ENCODE assay signal across 11 cellular contexts in the genomic region with DNA sequence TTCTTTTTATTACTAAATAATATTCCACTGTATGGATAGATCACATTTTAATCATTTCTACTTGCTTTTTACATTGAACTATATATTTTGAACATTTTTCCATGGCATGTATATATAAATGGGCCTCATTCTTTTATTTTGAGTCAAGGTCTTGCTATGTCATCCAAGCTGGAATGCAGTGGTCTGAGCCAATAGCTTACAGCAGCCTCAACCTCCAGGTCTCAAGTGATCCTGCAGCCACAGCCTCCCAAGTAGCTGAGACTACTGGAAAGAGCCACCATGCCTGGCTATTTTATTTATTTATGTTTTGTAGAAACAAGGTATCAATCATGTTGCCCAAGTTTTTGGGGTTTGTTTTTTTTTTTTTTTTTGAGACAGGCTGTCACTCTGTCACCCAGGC.
"Had no signal": no experiment of that assay in that cellular context is flagged by ENCODE, and none has a peak within 500 bp of the region (broad histone marks: within the 10 kb centered on the region; RNA-seq: fewer than 3 reads in every experiment).

No MANE protein-coding gene starts in this region.

- H3K27me3 ChIP-seq: right atrium auricular region had no signal

- H3K4me3 ChIP-seq: right atrium auricular region had no signal

- H3K9me3 ChIP-seq: right atrium auricular region had no signal

- H3K27ac ChIP-seq: right atrium auricular region, VCaP had no signal

- H3K4me1 ChIP-seq: right atrium auricular region had no signal

- ATAC-seq: natural killer cell treated with Interleukin-12 subunit alpha and Interleukin-12 subunit beta and Interleukin-15 and Interleukin-18, amount 100 ng/mL, for 72 hours; T-cell had no signal

- DNase-seq: activated CD4-positive, alpha-beta T cell treated with anti-CD3 and anti-CD28 coated beads, Interleukin-2, amount 50 U/mL, for 48 hours; activated naive CD4-positive, alpha-beta T cell treated with anti-CD3 and anti-CD28 coated beads, Interleukin-2, amount 50 U/mL, for 16 hours; activated T-cell treated with anti-CD3 and anti-CD28 coated beads, Interleukin-2, amount 50 U/mL, for 1 hour; amniotic stem cell; cerebellar nuclear complex; effector memory CD4-positive, alpha-beta T cell; occipital lobe; T-cell had no signal
